In the genomic region with DNA sequence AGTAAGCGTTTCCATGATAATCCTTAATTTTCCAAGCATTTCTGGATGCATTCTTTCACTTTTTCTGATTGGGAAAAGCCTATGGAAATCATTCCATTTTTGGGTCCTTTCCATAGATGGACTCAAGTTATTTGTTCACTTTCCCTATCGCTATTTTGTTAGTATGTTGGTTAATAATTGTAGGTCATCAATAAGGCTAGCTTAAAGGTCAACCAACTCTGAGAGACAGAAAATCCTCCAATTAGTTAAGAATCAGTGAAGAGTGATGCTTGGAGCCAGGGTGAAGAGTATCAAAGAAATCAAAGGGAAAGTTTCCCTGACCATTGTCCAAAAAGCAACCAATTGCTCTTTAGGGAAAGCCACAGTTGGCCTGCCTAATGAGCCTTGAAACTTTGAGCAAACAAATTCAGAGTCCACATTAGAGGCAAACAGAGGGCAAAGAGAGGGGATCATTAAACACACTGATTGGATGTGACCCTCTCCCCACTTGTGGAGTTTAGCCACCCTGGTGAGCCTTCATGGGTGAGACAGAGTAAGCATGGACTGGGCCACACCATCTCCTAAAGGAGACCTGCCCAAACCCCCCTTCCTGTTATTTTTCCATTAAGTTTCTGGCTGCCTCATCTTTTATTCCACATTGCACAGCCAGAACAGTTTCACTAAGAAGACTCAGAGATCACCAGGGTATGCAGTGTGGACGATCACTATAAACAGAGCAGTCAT, we compare ENCODE assay signal across 21 cellular contexts.
DNase-seq lines count a peak whose midpoint lies in the region; ATAC-seq, FAIRE-seq and TF ChIP-seq lines count a peak whose summit lies in the region.
"Had no signal": no experiment of that assay in that cellular context is flagged by ENCODE, and none has a peak within 500 bp of the region (broad histone marks: within the 10 kb centered on the region; RNA-seq: fewer than 3 reads in every experiment).

No MANE protein-coding gene starts in this region.

- no peak overlapping the region for H3K18ac ChIP-seq in neuronal stem cell (ENCODE audit: low read length)

- H3K36me3 ChIP-seq in HepG2 (replicated peaks in 1 of 2; ENCODE audit: control insufficient read depth in 1 of 2, insufficient read depth in 2 of 2, low read length in 2 of 2) (no peaks in the 10 kb centered on the region), neuronal stem cell (replicated peaks in 1 of 2; ENCODE audit: control insufficient read depth in 2 of 2, insufficient read depth in 2 of 2, low read length in 2 of 2) (no peaks in the 10 kb centered on the region), colonic mucosa (no peaks in the 10 kb centered on the region)
- H3K36me3 ChIP-seq: BLaER1 treated with 17β-estradiol and CSF1 and Interleukin-3, amounts not matched to agents 10 nM and 100 nM had no signal

- intact Hi-C loops in HepG2 (cut with micrococcal nuclease; ENCODE audit: unreplicated experiment): loop anchor here (1.0 to 5.0 kb wide), 3 partner anchors 60 to 142 kb away; no protein-coding TSS in a partner anchor
- intact Hi-C loops in colonic mucosa (cut with DNase I): no loop called here

- H3K23ac ChIP-seq in neuronal stem cell (ENCODE audit: low read depth, low read length, poor library complexity): no peak overlapping the region

- in situ Hi-C loops in HepG2 (cut with HindIII; ENCODE audit: extremely low pct_ligation_motif_present, low pct_unique_long_range_greater_than_20kb): no loop called here

- H2AFZ ChIP-seq in HepG2 (ENCODE audit: low read length) (no peak overlapping the region), neuronal stem cell (ENCODE audit: low read length) (no peak overlapping the region)

- ATAC-seq in HepG2 (peak; percentile 99), HG03139 (IDR thresholded peaks at IDR 0.05; ENCODE audit: unreplicated experiment) (no peak), HG03520 (IDR thresholded peaks at IDR 0.05; ENCODE audit: unreplicated experiment) (no peak)
- ATAC-seq: CD8-positive, alpha-beta T cell; SK-N-SH treated with all-trans-retinoic acid at 6 μM for 48 hours had no signal

- H3K27me3 ChIP-seq in HepG2 (ENCODE audit: control insufficient read depth in 1 of 2, insufficient read depth in 2 of 2, low read length in 2 of 2) (no peaks in the 10 kb centered on the region), neuronal stem cell (ENCODE audit: control insufficient read depth in 3 of 3, insufficient read depth in 3 of 3, low read depth in 1 of 3, low read length in 3 of 3) (no peaks in the 10 kb centered on the region), colonic mucosa (no peaks in the 10 kb centered on the region)
- H3K27me3 ChIP-seq: BLaER1 treated with 17β-estradiol and CSF1 and Interleukin-3, amounts not matched to agents 10 nM and 100 nM had no signal

- no peak for TF ChIP-seq POLR2A in HepG2 (IDR thresholded peaks at IDR 0.05; ENCODE audit: insufficient read depth in 1 of 2, low read depth in 2 of 2, low read length in 2 of 2)

- WGBS in HepG2 (ENCODE audit: low lambda C conversion rate): 11% methylated on average over 3 of the region's 3 CpGs
- WGBS in neuronal stem cell (ENCODE audit: extremely low coverage in 2 of 2, insufficient read length in 2 of 2, insufficient replicate concordance in 1 of 2), 2 donors: no CpG with 5 or more reads among the region's 3 CpGs

- H3K4me2 ChIP-seq in HepG2 (ENCODE audit: low read depth, low read length) (peak overlapping the region; percentile 56), neuronal stem cell (ENCODE audit: insufficient read depth, low read length, poor library complexity, severe bottlenecking) (no peak overlapping the region)
- H3K4me2 ChIP-seq: BLaER1 treated with 17β-estradiol and CSF1 and Interleukin-3, amounts not matched to agents 10 nM and 100 nM had no signal

- 0 out of 2 replicates have a peak, but pooled peaks have one; percentile 11 for TF ChIP-seq CTCF in HepG2 (CRISPR knock-in tag; IDR thresholded peaks at IDR 0.05)
- TF ChIP-seq CTCF in colonic mucosa (IDR thresholded peaks at IDR 0.05): no peak

- no peak for TF ChIP-seq RAD21 in HepG2 (CRISPR knock-in tag; IDR thresholded peaks at IDR 0.05)

- H3K4me1 ChIP-seq in HepG2 (ENCODE audit: insufficient read depth, low read length) (peaks cover 58% of the 10 kb centered on the region), neuronal stem cell (ENCODE audit: control insufficient read depth in 2 of 2, insufficient read depth in 1 of 2, low read depth in 1 of 2, low read length in 2 of 2) (peaks cover 0 to 5% of the 10 kb centered on the region in 2 donors), colonic mucosa (no peaks in the 10 kb centered on the region)
- H3K4me1 ChIP-seq: BLaER1 treated with 17β-estradiol and CSF1 and Interleukin-3, amounts not matched to agents 10 nM and 100 nM had no signal

- POLR2A ChIA-PET in HepG2 (lab: Yijun Ruan, JAX): interaction anchor here (0.7 to 1.3 kb wide), 2 partner anchors 19 to 144 kb away, joined by 3 to 5 read pairs; no protein-coding TSS in a partner anchor

- H4K20me1 ChIP-seq in HepG2 (ENCODE audit: insufficient read depth, low read length): no peaks in the 10 kb centered on the region
- H4K20me1 ChIP-seq: BLaER1 treated with 17β-estradiol and CSF1 and Interleukin-3, amounts not matched to agents 10 nM and 100 nM had no signal

- H2AK5ac ChIP-seq in neuronal stem cell (ENCODE audit: low read depth, low read length): no peak overlapping the region

- no peaks in the 10 kb centered on the region for H3K79me2 ChIP-seq in HepG2 (ENCODE audit: insufficient read depth, low read length)

- H3K4ac ChIP-seq in neuronal stem cell (ENCODE audit: low read length): no peak overlapping the region

- peak; percentile 98 for FAIRE-seq in HepG2 (lab: Jason Lieb, UNC)
- FAIRE-seq: D721Med had no signal

- no peak overlapping the region for H4K8ac ChIP-seq in neuronal stem cell (ENCODE audit: low read depth, low read length)

- peak in 1 of 2 experiments; percentile 87; a peak in 2 of 4 replicates for TF ChIP-seq EP300 in HepG2 (IDR thresholded peaks at IDR 0.05; ENCODE audit: low read depth in 2 of 2, low read length in 2 of 2)
- TF ChIP-seq EP300 in HepG2 (CRISPR knock-in tag; IDR thresholded peaks at IDR 0.05; ENCODE audit: borderline replicate concordance): no peak

- H3K4me3 ChIP-seq in HepG2 (replicated peaks in 1 of 3; ENCODE audit: insufficient read depth in 1 of 3, low read depth in 2 of 3, low read length in 3 of 3): peak overlapping the region in 2 of 3 experiments; percentile 8 to 14; a peak in 1 of 6 replicates
- H3K4me3 ChIP-seq in neuronal stem cell (ENCODE audit: low read length in 2 of 2): no peak overlapping the region
- no peak overlapping the region for H3K4me3 ChIP-seq in colonic mucosa
- H3K4me3 ChIP-seq: BLaER1 treated with 17β-estradiol and CSF1 and Interleukin-3, amounts not matched to agents 10 nM and 100 nM had no signal

- H3K27ac ChIP-seq in HepG2 (ENCODE audit: extremely low read length, insufficient read depth, low read length): peak overlapping the region; percentile 85
- peak overlapping the region; percentile 63 for H3K27ac ChIP-seq in neuronal stem cell (replicated peaks; ENCODE audit: low read length)
- no peak overlapping the region for H3K27ac ChIP-seq in colonic mucosa
- H3K27ac ChIP-seq: BLaER1 treated with 17β-estradiol and CSF1 and Interleukin-3, amounts not matched to agents 10 nM and 100 nM had no signal

- no peak overlapping the region for H2BK5ac ChIP-seq in neuronal stem cell (ENCODE audit: low read length)

- H3K9ac ChIP-seq in HepG2 (ENCODE audit: insufficient read depth, low read depth, low read length): peak overlapping the region; percentile 34
- no peak overlapping the region for H3K9ac ChIP-seq in neuronal stem cell (ENCODE audit: low read depth, low read length, poor library complexity)
- no peak overlapping the region for H3K9ac ChIP-seq in colonic mucosa (ENCODE audit: low read depth in 2 of 2, low read length in 2 of 2)
- H3K9ac ChIP-seq: BLaER1 treated with 17β-estradiol and CSF1 and Interleukin-3, amounts not matched to agents 10 nM and 100 nM had no signal

- DNase-seq in HuH-7 (ENCODE audit: low spot score) (peak; percentile 40), glomerular visceral epithelial cell (ENCODE audit: extremely low spot score) (peak; percentile 1), HepG2 (ENCODE audit: low spot score) (peak; percentile 92), neuronal stem cell (ENCODE audit: low spot score) (peak; percentile 36), colonic mucosa (no peak)
- no peak for DNase-seq in stimulated activated CD4-positive, alpha-beta T cell treated with anti-CD3 and anti-CD28 coated beads, Interleukin-15, amount 100 ng/mL, for 24 hours
- DNase-seq: CD8-positive, alpha-beta T cell; DMS79; H7; HFFc6; IMR-90; NCI-H2081; NCI-H2171 treated with DMSO at 0.1 percent for 48 hours; NCI-H446; RPMI8226; SIG-M5 had no signal

- no peaks in the 10 kb centered on the region for H3K79me1 ChIP-seq in neuronal stem cell (ENCODE audit: low read depth, low read length)

- H4K91ac ChIP-seq in neuronal stem cell (ENCODE audit: low read depth, low read length, poor library complexity): no peak overlapping the region

- no peak overlapping the region for H3K14ac ChIP-seq in neuronal stem cell (ENCODE audit: low read length)

- no peak overlapping the region for H2BK120ac ChIP-seq in neuronal stem cell (ENCODE audit: low read depth, low read length)

- H2BK12ac ChIP-seq in neuronal stem cell (ENCODE audit: low read length): no peak overlapping the region

- H2BK15ac ChIP-seq in neuronal stem cell (ENCODE audit: low read length): no peak overlapping the region

- H3K9me3 ChIP-seq in HepG2 (ENCODE audit: low read length) (no peaks in the 10 kb centered on the region), neuronal stem cell (replicated peaks in 1 of 2; ENCODE audit: control insufficient read depth in 2 of 2, insufficient read depth in 1 of 2, low read depth in 1 of 2, low read length in 2 of 2) (no peaks in the 10 kb centered on the region), colonic mucosa (no peaks in the 10 kb centered on the region)
- H3K9me3 ChIP-seq: BLaER1 treated with 17β-estradiol and CSF1 and Interleukin-3, amounts not matched to agents 10 nM and 100 nM had no signal

- CTCF ChIA-PET in HepG2 (lab: Yijun Ruan, JAX; ENCODE audit: low intra/inter-chr PET ratio, low total read pairs): no interaction called here

- no TSS peak for BruUV-seq in HepG2 (replicated peaks; lab: Mats Ljungman, UMichigan)

TF ChIP-seq in HepG2, 621 proteins besides CTCF, POLR2A, EP300 and RAD21 (continues in another document):
- TF ChIP-seq POGZ (CRISPR knock-in tag; IDR thresholded peaks at IDR 0.05): peak; percentile 94

Comparison
In these comparisons a context has a peak if more than half of its experiments do, and no peak if none do; other contexts are left out.
1. DNase-seq: peak in HuH-7 (single experiment), glomerular visceral epithelial cell (single experiment), HepG2 (single experiment) and neuronal stem cell (single experiment); none in colonic mucosa (single experiment) and stimulated activated CD4-positive, alpha-beta T cell treated with anti-CD3 and anti-CD28 coated beads, Interleukin-15, amount 100 ng/mL, for 24 hours (single experiment).
2. H3K4me3 ChIP-seq: peak in HepG2 (2 of 3); none in neuronal stem cell (0 of 2) and colonic mucosa (single experiment).